In the genomic region with DNA sequence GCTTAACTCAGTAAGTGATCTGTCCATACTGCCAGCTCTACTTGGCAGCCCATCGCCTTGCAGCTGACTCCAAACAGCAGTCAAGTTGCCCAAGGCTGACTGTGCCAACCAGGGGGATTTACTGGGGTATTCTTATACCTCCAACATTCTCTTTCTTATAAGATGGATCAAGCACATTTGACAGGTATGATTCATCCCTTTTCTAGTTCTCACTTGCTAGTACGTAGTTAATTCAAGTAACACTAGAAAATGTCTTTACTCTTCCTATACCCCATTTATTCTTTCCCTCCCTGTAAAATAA, we compare ENCODE assay signal across 1 cellular context.
TF ChIP-seq lines count a peak whose summit lies in the region.

No MANE protein-coding gene starts in this region.

TF ChIP-seq in HepG2, 621 proteins besides CTCF, POLR2A, EP300 and RAD21 (continued from another document):
- TF ChIP-seq, protein P1, sequence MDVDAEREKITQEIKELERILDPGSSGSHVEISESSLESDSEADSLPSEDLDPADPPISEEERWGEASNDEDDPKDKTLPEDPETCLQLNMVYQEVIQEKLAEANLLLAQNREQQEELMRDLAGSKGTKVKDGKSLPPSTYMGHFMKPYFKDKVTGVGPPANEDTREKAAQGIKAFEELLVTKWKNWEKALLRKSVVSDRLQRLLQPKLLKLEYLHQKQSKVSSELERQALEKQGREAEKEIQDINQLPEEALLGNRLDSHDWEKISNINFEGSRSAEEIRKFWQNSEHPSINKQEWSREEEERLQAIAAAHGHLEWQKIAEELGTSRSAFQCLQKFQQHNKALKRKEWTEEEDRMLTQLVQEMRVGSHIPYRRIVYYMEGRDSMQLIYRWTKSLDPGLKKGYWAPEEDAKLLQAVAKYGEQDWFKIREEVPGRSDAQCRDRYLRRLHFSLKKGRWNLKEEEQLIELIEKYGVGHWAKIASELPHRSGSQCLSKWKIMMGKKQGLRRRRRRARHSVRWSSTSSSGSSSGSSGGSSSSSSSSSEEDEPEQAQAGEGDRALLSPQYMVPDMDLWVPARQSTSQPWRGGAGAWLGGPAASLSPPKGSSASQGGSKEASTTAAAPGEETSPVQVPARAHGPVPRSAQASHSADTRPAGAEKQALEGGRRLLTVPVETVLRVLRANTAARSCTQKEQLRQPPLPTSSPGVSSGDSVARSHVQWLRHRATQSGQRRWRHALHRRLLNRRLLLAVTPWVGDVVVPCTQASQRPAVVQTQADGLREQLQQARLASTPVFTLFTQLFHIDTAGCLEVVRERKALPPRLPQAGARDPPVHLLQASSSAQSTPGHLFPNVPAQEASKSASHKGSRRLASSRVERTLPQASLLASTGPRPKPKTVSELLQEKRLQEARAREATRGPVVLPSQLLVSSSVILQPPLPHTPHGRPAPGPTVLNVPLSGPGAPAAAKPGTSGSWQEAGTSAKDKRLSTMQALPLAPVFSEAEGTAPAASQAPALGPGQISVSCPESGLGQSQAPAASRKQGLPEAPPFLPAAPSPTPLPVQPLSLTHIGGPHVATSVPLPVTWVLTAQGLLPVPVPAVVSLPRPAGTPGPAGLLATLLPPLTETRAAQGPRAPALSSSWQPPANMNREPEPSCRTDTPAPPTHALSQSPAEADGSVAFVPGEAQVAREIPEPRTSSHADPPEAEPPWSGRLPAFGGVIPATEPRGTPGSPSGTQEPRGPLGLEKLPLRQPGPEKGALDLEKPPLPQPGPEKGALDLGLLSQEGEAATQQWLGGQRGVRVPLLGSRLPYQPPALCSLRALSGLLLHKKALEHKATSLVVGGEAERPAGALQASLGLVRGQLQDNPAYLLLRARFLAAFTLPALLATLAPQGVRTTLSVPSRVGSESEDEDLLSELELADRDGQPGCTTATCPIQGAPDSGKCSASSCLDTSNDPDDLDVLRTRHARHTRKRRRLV (CRISPR knock-in tag; IDR thresholded peaks at IDR 0.05), result no peak
